In genomic region chr1:226083303-226084101, GRCh38 we compare ENCODE assay signal across 1 cellular context.
TF ChIP-seq lines count a peak whose summit lies in the region.

No MANE protein-coding gene starts in this region.

TF ChIP-seq in HEK293, 187 proteins besides CTCF, POLR2A, EP300 and RAD21 (continued from another document and continues in another):
- no peak for TF ChIP-seq ZNF596 (tag by site-specific recombination; IDR thresholded peaks at IDR 0.05)
- no peak for TF ChIP-seq ZFP3 (tag by site-specific recombination; IDR thresholded peaks at IDR 0.05; ENCODE audit: low read depth)
- TF ChIP-seq ZNF585B (tag by site-specific recombination; IDR thresholded peaks at IDR 0.05): no peak
- no peak for TF ChIP-seq ZNF621 (tag by site-specific recombination; IDR thresholded peaks at IDR 0.05)
- TF ChIP-seq RBAK (tag by site-specific recombination; IDR thresholded peaks at IDR 0.05): no peak
- TF ChIP-seq, protein P1, sequence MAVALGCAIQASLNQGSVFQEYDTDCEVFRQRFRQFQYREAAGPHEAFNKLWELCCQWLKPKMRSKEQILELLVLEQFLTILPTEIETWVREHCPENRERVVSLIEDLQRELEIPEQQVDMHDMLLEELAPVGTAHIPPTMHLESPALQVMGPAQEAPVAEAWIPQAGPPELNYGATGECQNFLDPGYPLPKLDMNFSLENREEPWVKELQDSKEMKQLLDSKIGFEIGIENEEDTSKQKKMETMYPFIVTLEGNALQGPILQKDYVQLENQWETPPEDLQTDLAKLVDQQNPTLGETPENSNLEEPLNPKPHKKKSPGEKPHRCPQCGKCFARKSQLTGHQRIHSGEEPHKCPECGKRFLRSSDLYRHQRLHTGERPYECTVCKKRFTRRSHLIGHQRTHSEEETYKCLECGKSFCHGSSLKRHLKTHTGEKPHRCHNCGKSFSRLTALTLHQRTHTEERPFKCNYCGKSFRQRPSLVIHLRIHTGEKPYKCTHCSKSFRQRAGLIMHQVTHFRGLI (tag by site-specific recombination; IDR thresholded peaks at IDR 0.05): peak; percentile 93
- TF ChIP-seq ZNF391 (tag by site-specific recombination; IDR thresholded peaks at IDR 0.05; ENCODE audit: borderline replicate concordance, low read depth): 0 out of 2 replicates have a peak, but pooled peaks have one; percentile 78
- TF ChIP-seq REPIN1 (tag by site-specific recombination; IDR thresholded peaks at IDR 0.05; ENCODE audit: low read depth): no peak
- TF ChIP-seq PBX3 (CRISPR knock-in tag; IDR thresholded peaks at IDR 0.05): 0 out of 2 replicates have a peak, but pooled peaks have one; percentile 24
- no peak for TF ChIP-seq ZNF830 (tag by site-specific recombination; IDR thresholded peaks at IDR 0.05; ENCODE audit: low read depth)
- TF ChIP-seq GLI4 (tag by site-specific recombination; IDR thresholded peaks at IDR 0.05): no peak
- peak; percentile 35 for TF ChIP-seq ZNF843 (tag by site-specific recombination; IDR thresholded peaks at IDR 0.05)
- peak; percentile 55 for TF ChIP-seq SP2 (tag by site-specific recombination; IDR thresholded peaks at IDR 0.05)
- peak; percentile 86 for TF ChIP-seq ZBTB17 (tag by site-specific recombination; IDR thresholded peaks at IDR 0.05)
- peak; percentile 43 for TF ChIP-seq ZNF394 (tag by site-specific recombination; IDR thresholded peaks at IDR 0.05; ENCODE audit: borderline replicate concordance)
- TF ChIP-seq, protein P2, sequence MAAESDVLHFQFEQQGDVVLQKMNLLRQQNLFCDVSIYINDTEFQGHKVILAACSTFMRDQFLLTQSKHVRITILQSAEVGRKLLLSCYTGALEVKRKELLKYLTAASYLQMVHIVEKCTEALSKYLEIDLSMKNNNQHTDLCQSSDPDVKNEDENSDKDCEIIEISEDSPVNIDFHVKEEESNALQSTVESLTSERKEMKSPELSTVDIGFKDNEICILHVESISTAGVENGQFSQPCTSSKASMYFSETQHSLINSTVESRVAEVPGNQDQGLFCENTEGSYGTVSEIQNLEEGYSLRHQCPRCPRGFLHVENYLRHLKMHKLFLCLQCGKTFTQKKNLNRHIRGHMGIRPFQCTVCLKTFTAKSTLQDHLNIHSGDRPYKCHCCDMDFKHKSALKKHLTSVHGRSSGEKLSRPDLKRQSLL (tag by site-specific recombination; IDR thresholded peaks at IDR 0.05): peak; percentile 45; the same call in 1 of the 2 replicates
- TF ChIP-seq ZNF16 (tag by site-specific recombination; IDR thresholded peaks at IDR 0.05; ENCODE audit: low read depth): no peak
- peak; percentile 94 for TF ChIP-seq ZNF561 (tag by site-specific recombination; IDR thresholded peaks at IDR 0.05; ENCODE audit: borderline replicate concordance)
- TF ChIP-seq SP7 (tag by site-specific recombination; IDR thresholded peaks at IDR 0.05): peak; percentile 69
- TF ChIP-seq ZNF2 (tag by site-specific recombination; IDR thresholded peaks at IDR 0.05): no peak
- TF ChIP-seq, protein P3, sequence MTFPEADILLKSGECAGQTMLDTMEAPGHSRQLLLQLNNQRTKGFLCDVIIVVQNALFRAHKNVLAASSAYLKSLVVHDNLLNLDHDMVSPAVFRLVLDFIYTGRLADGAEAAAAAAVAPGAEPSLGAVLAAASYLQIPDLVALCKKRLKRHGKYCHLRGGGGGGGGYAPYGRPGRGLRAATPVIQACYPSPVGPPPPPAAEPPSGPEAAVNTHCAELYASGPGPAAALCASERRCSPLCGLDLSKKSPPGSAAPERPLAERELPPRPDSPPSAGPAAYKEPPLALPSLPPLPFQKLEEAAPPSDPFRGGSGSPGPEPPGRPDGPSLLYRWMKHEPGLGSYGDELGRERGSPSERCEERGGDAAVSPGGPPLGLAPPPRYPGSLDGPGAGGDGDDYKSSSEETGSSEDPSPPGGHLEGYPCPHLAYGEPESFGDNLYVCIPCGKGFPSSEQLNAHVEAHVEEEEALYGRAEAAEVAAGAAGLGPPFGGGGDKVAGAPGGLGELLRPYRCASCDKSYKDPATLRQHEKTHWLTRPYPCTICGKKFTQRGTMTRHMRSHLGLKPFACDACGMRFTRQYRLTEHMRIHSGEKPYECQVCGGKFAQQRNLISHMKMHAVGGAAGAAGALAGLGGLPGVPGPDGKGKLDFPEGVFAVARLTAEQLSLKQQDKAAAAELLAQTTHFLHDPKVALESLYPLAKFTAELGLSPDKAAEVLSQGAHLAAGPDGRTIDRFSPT (tag by site-specific recombination; IDR thresholded peaks at IDR 0.05): no peak; the same call in none of the 2 replicates
- TF ChIP-seq, protein P4, sequence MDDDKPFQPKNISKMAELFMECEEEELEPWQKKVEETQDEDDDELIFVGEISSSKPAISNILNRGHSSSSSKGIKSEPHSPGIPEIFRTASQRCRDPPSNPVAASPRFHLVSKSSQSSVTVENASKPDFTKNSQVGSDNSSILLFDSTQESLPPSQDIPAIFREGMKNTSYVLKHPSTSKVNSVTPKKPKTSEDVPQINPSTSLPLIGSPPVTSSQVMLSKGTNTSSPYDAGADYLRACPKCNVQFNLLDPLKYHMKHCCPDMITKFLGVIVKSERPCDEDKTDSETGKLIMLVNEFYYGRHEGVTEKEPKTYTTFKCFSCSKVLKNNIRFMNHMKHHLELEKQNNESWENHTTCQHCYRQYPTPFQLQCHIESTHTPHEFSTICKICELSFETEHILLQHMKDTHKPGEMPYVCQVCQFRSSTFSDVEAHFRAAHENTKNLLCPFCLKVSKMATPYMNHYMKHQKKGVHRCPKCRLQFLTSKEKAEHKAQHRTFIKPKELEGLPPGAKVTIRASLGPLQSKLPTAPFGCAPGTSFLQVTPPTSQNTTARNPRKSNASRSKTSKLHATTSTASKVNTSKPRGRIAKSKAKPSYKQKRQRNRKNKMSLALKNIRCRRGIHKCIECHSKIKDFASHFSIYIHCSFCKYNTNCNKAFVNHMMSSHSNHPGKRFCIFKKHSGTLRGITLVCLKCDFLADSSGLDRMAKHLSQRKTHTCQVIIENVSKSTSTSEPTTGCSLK (tag by site-specific recombination; IDR thresholded peaks at IDR 0.05): no peak
- no peak for TF ChIP-seq ZBTB44 (tag by site-specific recombination; IDR thresholded peaks at IDR 0.05)
- TF ChIP-seq ZNF10 (tag by site-specific recombination; IDR thresholded peaks at IDR 0.05): no peak
- no peak for TF ChIP-seq ZNF544 (tag by site-specific recombination; IDR thresholded peaks at IDR 0.05)
- peak; percentile 93 for TF ChIP-seq KLF16 (tag by site-specific recombination; IDR thresholded peaks at IDR 0.05)
- TF ChIP-seq ZBTB1 (tag by site-specific recombination; IDR thresholded peaks at IDR 0.05): no peak
- TF ChIP-seq ZNF529 (tag by site-specific recombination; IDR thresholded peaks at IDR 0.05; ENCODE audit: insufficient replicate concordance): no peak
- TF ChIP-seq ZSCAN23 (tag by site-specific recombination; IDR thresholded peaks at IDR 0.05): 0 out of 2 replicates have a peak, but pooled peaks have one; percentile 57
- no peak for TF ChIP-seq ELK4 (IDR thresholded peaks at IDR 0.05; ENCODE audit: borderline replicate concordance, low read depth, low read length)
- no peak; the same call in 1 of the 2 replicates for TF ChIP-seq BCL11A (tag by site-specific recombination; IDR thresholded peaks at IDR 0.05; ENCODE audit: low read depth)
- peak; percentile 100 for TF ChIP-seq PATZ1 (tag by site-specific recombination; IDR thresholded peaks at IDR 0.05)
- TF ChIP-seq ZNF660 (tag by site-specific recombination; IDR thresholded peaks at IDR 0.05): no peak
- TF ChIP-seq HOXA7 (CRISPR knock-in tag; IDR thresholded peaks at IDR 0.05; ENCODE audit: borderline replicate concordance): no peak
- TF ChIP-seq ZNF510 (tag by site-specific recombination; IDR thresholded peaks at IDR 0.05; ENCODE audit: insufficient replicate concordance): no peak
- no peak for TF ChIP-seq ZNF112 (tag by site-specific recombination; IDR thresholded peaks at IDR 0.05)
- TF ChIP-seq, protein P5, sequence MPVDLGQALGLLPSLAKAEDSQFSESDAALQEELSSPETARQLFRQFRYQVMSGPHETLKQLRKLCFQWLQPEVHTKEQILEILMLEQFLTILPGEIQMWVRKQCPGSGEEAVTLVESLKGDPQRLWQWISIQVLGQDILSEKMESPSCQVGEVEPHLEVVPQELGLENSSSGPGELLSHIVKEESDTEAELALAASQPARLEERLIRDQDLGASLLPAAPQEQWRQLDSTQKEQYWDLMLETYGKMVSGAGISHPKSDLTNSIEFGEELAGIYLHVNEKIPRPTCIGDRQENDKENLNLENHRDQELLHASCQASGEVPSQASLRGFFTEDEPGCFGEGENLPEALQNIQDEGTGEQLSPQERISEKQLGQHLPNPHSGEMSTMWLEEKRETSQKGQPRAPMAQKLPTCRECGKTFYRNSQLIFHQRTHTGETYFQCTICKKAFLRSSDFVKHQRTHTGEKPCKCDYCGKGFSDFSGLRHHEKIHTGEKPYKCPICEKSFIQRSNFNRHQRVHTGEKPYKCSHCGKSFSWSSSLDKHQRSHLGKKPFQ (tag by site-specific recombination; IDR thresholded peaks at IDR 0.05): no peak
- TF ChIP-seq ZBTB48 (tag by site-specific recombination; IDR thresholded peaks at IDR 0.05): 0 out of 2 replicates have a peak, but pooled peaks have one; percentile 54
- no peak for TF ChIP-seq ZNF530 (tag by site-specific recombination; IDR thresholded peaks at IDR 0.05; ENCODE audit: low read depth)
